ENCODE assay signal across 1 cellular context in the genomic region with DNA sequence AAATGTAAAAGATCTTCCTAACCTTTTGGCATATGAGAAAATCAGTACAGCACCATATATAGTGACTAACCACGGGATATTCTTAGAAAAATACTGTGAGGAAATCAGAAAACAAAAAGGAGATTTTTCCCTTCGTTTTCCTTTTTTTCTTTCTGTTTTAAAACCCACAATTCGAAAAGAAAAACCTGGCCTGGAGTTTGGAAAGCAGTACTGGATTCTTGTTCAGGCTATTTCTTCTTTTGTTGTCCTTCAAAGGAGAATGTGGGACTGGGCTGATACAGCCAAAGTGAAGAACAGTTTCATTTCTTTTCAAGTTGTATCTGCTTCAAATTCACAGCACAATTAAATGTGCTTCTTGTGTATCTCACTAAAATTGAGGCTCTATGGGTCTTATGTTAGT.
A peak's percentile ranks its signal among the peaks of the same experiment; 100 is the strongest.
TF ChIP-seq lines count a peak whose summit lies in the region.

No MANE protein-coding gene starts in this region.

TF ChIP-seq in HepG2, 621 proteins besides CTCF, POLR2A, EP300 and RAD21:
- TF ChIP-seq ZNF883 (CRISPR knock-in tag; IDR thresholded peaks at IDR 0.05; ENCODE audit: not compliant biosample characterization) (no peak), CENPX (CRISPR knock-in tag; IDR thresholded peaks at IDR 0.05) (no peak), ZSCAN21 (CRISPR knock-in tag; IDR thresholded peaks at IDR 0.05; ENCODE audit: borderline replicate concordance) (no peak)
- TF ChIP-seq, protein P1, sequence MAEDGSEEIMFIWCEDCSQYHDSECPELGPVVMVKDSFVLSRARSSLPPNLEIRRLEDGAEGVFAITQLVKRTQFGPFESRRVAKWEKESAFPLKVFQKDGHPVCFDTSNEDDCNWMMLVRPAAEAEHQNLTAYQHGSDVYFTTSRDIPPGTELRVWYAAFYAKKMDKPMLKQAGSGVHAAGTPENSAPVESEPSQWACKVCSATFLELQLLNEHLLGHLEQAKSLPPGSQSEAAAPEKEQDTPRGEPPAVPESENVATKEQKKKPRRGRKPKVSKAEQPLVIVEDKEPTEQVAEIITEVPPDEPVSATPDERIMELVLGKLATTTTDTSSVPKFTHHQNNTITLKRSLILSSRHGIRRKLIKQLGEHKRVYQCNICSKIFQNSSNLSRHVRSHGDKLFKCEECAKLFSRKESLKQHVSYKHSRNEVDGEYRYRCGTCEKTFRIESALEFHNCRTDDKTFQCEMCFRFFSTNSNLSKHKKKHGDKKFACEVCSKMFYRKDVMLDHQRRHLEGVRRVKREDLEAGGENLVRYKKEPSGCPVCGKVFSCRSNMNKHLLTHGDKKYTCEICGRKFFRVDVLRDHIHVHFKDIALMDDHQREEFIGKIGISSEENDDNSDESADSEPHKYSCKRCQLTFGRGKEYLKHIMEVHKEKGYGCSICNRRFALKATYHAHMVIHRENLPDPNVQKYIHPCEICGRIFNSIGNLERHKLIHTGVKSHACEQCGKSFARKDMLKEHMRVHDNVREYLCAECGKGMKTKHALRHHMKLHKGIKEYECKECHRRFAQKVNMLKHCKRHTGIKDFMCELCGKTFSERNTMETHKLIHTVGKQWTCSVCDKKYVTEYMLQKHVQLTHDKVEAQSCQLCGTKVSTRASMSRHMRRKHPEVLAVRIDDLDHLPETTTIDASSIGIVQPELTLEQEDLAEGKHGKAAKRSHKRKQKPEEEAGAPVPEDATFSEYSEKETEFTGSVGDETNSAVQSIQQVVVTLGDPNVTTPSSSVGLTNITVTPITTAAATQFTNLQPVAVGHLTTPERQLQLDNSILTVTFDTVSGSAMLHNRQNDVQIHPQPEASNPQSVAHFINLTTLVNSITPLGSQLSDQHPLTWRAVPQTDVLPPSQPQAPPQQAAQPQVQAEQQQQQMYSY (CRISPR knock-in tag; IDR thresholded peaks at IDR 0.05), result peak; percentile 98
- TF ChIP-seq, protein P2, sequence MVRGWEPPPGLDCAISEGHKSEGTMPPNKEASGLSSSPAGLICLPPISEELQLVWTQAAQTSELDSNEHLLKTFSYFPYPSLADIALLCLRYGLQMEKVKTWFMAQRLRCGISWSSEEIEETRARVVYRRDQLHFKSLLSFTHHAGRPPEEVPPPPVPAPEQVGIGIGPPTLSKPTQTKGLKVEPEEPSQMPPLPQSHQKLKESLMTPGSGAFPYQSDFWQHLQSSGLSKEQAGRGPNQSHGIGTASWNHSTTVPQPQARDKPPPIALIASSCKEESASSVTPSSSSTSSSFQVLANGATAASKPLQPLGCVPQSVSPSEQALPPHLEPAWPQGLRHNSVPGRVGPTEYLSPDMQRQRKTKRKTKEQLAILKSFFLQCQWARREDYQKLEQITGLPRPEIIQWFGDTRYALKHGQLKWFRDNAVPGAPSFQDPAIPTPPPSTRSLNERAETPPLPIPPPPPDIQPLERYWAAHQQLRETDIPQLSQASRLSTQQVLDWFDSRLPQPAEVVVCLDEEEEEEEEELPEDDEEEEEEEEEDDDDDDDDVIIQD (CRISPR knock-in tag; IDR thresholded peaks at IDR 0.05; ENCODE audit: low read depth), result 0 out of 2 replicates have a peak, but pooled peaks have one; percentile 17
- TF ChIP-seq, protein P3, sequence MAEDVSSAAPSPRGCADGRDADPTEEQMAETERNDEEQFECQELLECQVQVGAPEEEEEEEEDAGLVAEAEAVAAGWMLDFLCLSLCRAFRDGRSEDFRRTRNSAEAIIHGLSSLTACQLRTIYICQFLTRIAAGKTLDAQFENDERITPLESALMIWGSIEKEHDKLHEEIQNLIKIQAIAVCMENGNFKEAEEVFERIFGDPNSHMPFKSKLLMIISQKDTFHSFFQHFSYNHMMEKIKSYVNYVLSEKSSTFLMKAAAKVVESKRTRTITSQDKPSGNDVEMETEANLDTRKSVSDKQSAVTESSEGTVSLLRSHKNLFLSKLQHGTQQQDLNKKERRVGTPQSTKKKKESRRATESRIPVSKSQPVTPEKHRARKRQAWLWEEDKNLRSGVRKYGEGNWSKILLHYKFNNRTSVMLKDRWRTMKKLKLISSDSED (CRISPR knock-in tag; IDR thresholded peaks at IDR 0.05), result no peak
